ENCODE assay signal across 14 cellular contexts in genomic region chr1:99538618-99538956, GRCh38.
A peak's percentile ranks its signal among the peaks of the same experiment; 100 is the strongest.
DNase-seq lines count a peak whose midpoint lies in the region; ATAC-seq and TF ChIP-seq lines count a peak whose summit lies in the region.
"Had no signal": no experiment of that assay in that cellular context is flagged by ENCODE, and none has a peak within 500 bp of the region (broad histone marks: within the 10 kb centered on the region; RNA-seq: fewer than 3 reads in every experiment).

No MANE protein-coding gene starts in this region.

- no peaks in the 10 kb centered on the region for H3K9me3 Mint-ChIP-seq in Calu3 (ENCODE audit: low read depth, unreplicated experiment)
- H3K9me3 Mint-ChIP-seq: CD8-positive, alpha-beta memory T cell had no signal

- no peak overlapping the region for H3K4me3 ChIP-seq in fibroblast of villous mesenchyme (ENCODE audit: low read depth, low read length)
- H3K4me3 ChIP-seq: GM12878 had no signal

- no peaks in the 10 kb centered on the region for H3K36me3 Mint-ChIP-seq in Calu3 (ENCODE audit: insufficient read depth, unreplicated experiment)
- H3K36me3 Mint-ChIP-seq: CD4-positive, CD25-positive, alpha-beta regulatory T cell; CD8-positive, alpha-beta memory T cell had no signal

- intact Hi-C loops in Calu3 (cut with micrococcal nuclease; ENCODE audit: unreplicated experiment) (no loop called here), left colon (cut with DNase I, micrococcal nuclease) (no loop called here)

- CTCF ChIA-PET in Calu3 (lab: Charles Lee): interaction anchor here (0.6 kb wide), 1 partner anchor 951 kb away, joined by 11 read pairs; no protein-coding TSS in a partner anchor

- TF ChIP-seq CTCF in Calu3 (IDR thresholded peaks at IDR 0.05; ENCODE audit: unreplicated experiment): no peak
- TF ChIP-seq CTCF in fibroblast of villous mesenchyme (IDR thresholded peaks at IDR 0.05; ENCODE audit: insufficient read depth, low read depth, low read length): no peak

- H3K27ac Mint-ChIP-seq in Calu3 (ENCODE audit: unreplicated experiment): peak overlapping the region; percentile 69
- H3K27ac Mint-ChIP-seq: CD4-positive, CD25-positive, alpha-beta regulatory T cell; H9 had no signal

- peaks cover 38% of the 10 kb centered on the region for H3K4me1 Mint-ChIP-seq in Calu3 (ENCODE audit: low read depth, unreplicated experiment)
- H3K4me1 Mint-ChIP-seq: CD4-positive, CD25-positive, alpha-beta regulatory T cell; CD8-positive, alpha-beta memory T cell had no signal

- no peak for ATAC-seq in HG02798 (IDR thresholded peaks at IDR 0.05; ENCODE audit: poor library complexity, unreplicated experiment)
- ATAC-seq in left colon: no peak
- no peak for ATAC-seq in GM18520 (IDR thresholded peaks at IDR 0.05; ENCODE audit: unreplicated experiment)
- ATAC-seq: GM12878 had no signal

- no peaks in the 10 kb centered on the region for H3K27me3 Mint-ChIP-seq in Calu3 (ENCODE audit: unreplicated experiment)
- H3K27me3 Mint-ChIP-seq: CD4-positive, CD25-positive, alpha-beta regulatory T cell had no signal

- BruUV-seq in Calu3 (replicated peaks; lab: Mats Ljungman, UMichigan): no TSS peak

- peak overlapping the region; percentile 40 for H3K4me3 Mint-ChIP-seq in Calu3 (ENCODE audit: low read depth, unreplicated experiment)
- H3K4me3 Mint-ChIP-seq: CD4-positive, CD25-positive, alpha-beta regulatory T cell; CD8-positive, alpha-beta memory T cell; H9 had no signal

- DNase-seq in Calu3 (no peak), ELR (ENCODE audit: low read depth) (peak; percentile 46), fibroblast of villous mesenchyme (ENCODE audit: low read depth) (peak; percentile 42), left colon (no peak)
- DNase-seq: ACHN; BE2C; C1 segment of cervical spinal cord; CD4-positive, CD25-positive, alpha-beta regulatory T cell; CD8-positive, alpha-beta memory T cell; COR-L47; H9 had no signal

Comparison
In these comparisons a context has a peak if more than half of its experiments do, and no peak if none do; other contexts are left out.
1. DNase-seq: peak in ELR (single experiment) and fibroblast of villous mesenchyme (single experiment); none in Calu3 (single experiment) and left colon (0 of 2).